13 cellular contexts compared by ENCODE assay signal in the genomic region with DNA sequence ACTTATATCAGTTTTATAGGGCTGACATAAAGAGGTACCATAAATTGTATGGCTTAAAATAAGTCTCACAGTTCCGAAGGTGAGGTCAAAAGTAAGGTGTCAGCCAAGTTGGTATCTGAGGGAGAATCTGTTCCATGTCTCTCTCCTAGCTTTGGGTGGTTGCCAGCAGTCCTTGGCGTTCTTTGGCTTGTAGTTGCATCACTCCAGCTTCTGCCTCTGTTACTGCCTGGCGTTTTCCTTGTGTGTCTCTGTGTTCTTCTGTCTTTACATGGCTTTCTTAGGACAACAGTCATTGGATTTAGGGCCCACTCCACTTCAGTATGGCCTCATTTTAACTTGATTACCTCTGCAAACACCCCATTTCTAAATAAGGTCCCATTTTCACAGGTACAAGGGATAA. TPM values are rescaled to one million over a fixed set of nuclear protein-coding genes. Genes with fewer than 3 reads are reported as not detected.
DNase-seq lines count a peak whose midpoint lies in the region; ATAC-seq and TF ChIP-seq lines count a peak whose summit lies in the region.
"Had no signal": no experiment of that assay in that cellular context is flagged by ENCODE, and none has a peak within 500 bp of the region (broad histone marks: within the 10 kb centered on the region; RNA-seq: fewer than 3 reads in every experiment).

No MANE protein-coding gene starts in this region.

- peak overlapping the region; percentile 63 for H3K27ac ChIP-seq in VCaP
- no peak overlapping the region for H3K27ac ChIP-seq in gastrocnemius medialis
- H3K27ac ChIP-seq: right atrium auricular region, stomach had no signal

- in situ Hi-C loops in gastrocnemius medialis (cut with MboI; ENCODE audit: low sequenced_read_pairs in 4 of 4) = no loop called here

- no peak for TF ChIP-seq POLR2A in gastrocnemius medialis (IDR thresholded peaks at IDR 0.05)

- intact Hi-C loops in gastrocnemius medialis (cut with DNase I; ENCODE audit: low total_unique reads) = no loop called here

- no peaks in the 10 kb centered on the region for H3K36me3 ChIP-seq in gastrocnemius medialis
- H3K36me3 ChIP-seq: right atrium auricular region, stomach had no signal

- H3K4me1 ChIP-seq in gastrocnemius medialis = no peaks in the 10 kb centered on the region
- H3K4me1 ChIP-seq: right atrium auricular region had no signal

- H3K4me3 ChIP-seq in gastrocnemius medialis = no peak overlapping the region
- H3K4me3 ChIP-seq: right atrium auricular region, stomach had no signal

- ATAC-seq in gastrocnemius medialis (peak; percentile 75 to 80), HG03175 (IDR thresholded peaks at IDR 0.05; ENCODE audit: unreplicated experiment) (no peak), HG02970 (IDR thresholded peaks at IDR 0.05; ENCODE audit: low FRiP score, unreplicated experiment) (no peak)
- ATAC-seq: PC-3 had no signal

- no peaks in the 10 kb centered on the region for H3K9me3 ChIP-seq in gastrocnemius medialis
- H3K9me3 ChIP-seq: right atrium auricular region, stomach had no signal

- no peaks in the 10 kb centered on the region for H3K27me3 ChIP-seq in gastrocnemius medialis
- H3K27me3 ChIP-seq: right atrium auricular region, stomach had no signal

- DNase-seq in HCEC 1CT = peak; percentile 21
- DNase-seq in fibroblast of the conjunctiva (ENCODE audit: low read depth) = peak; percentile 58
- DNase-seq in gastrocnemius medialis = peak; percentile 56
- DNase-seq in SKM-1 (lab: John Stamatoyannopoulos, UW; ENCODE audit: unreplicated experiment) = no peak
- no peak for DNase-seq in NCI-H446 treated with DMSO at 0.1 percent for 48 hours (lab: John Stamatoyannopoulos, UW)
- DNase-seq: activated CD4-positive, CD25-positive, alpha-beta regulatory T cell treated with anti-CD3 and anti-CD28 coated beads, Interleukin-2, amount 50 U/mL, for 72 hours; NCI-H2081; PC-3; stomach had no signal

- TF ChIP-seq CTCF in VCaP (conservative IDR thresholded peaks at IDR 0.05) = no peak
- no peak for TF ChIP-seq CTCF in gastrocnemius medialis (IDR thresholded peaks at IDR 0.05 in 4 of 5, conservative IDR thresholded peaks at IDR 0.05 in 1 of 5)

RNA-seq across cellular contexts. Expression of a gene that starts 16.7 kb away (rescaled TPM):
- not detected for total RNA-seq in gastrocnemius medialis
- total RNA-seq: right atrium auricular region had no signal

Comparison
In these comparisons a context has a peak if more than half of its experiments do, and no peak if none do; other contexts are left out.
1. DNase-seq: peak in HCEC 1CT (single experiment), fibroblast of the conjunctiva (single experiment) and gastrocnemius medialis (2 of 2); none in SKM-1 (single experiment) and NCI-H446 treated with DMSO at 0.1 percent for 48 hours (single experiment).
2. ATAC-seq: peak in gastrocnemius medialis (2 of 2); none in HG03175 (single experiment) and HG02970 (single experiment).